Comparison of ENCODE assay signal across 11 cellular contexts in the genomic region with DNA sequence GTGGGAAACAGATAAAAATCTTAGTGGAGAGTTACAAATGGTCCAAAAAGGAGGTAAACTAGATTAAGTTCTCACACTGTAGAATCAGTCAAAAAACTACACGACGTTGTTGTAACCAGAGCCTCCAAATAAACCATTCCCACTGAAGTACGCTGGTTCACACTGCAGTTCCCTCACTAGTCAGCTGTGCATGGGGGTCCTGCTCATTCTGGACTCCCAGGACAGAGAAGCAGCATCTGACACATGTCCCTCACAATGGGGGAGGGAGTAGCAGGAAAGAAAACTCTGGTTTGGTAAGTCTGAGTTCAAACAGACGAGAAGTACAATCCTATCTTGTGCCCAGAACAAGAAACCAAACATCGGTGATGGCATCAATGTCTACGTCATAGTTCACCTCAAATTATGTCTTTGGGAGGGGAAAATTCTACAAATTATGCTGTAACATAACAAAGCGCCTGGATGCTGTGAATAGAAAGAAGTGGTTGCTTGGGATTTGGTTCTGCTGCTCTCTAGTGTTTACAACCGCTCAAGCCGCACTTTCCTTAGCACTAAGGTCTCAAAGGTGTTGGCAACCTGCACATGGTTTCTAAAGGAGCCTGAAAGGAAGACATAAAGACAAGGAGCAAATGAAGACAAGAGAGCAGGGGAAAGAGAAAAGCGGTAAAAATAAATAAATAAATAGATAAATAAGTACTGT.
DNase-seq lines count a peak whose midpoint lies in the region; ATAC-seq, FAIRE-seq and TF ChIP-seq lines count a peak whose summit lies in the region.
"Had no signal": no experiment of that assay in that cellular context is flagged by ENCODE, and none has a peak within 500 bp of the region (broad histone marks: within the 10 kb centered on the region; RNA-seq: fewer than 3 reads in every experiment).

No MANE protein-coding gene starts in this region.

- no peak for DNase-seq in D721Med (ENCODE audit: insufficient read length, low spot score)
- peak; percentile 14 for DNase-seq in mammary epithelial cell
- DNase-seq in right lobe of liver = no peak
- DNase-seq in activated gamma-delta T cell treated with Interleukin-2 at 50 U/mL for 16 hours = no peak
- DNase-seq in GM13976 (ENCODE audit: low spot score) = no peak
- no peak for DNase-seq in SKM-1 treated with dmso at 0.1 percent for 144 hours (lab: John Stamatoyannopoulos, UW; ENCODE audit: unreplicated experiment)
- DNase-seq: EL, NCI-H146 had no signal

- H3K79me2 ChIP-seq in Loucy (ENCODE audit: insufficient read depth, low read length) (peaks cover 9% of the 10 kb centered on the region; the same call in 1 of the 2 replicates), mammary epithelial cell (ENCODE audit: insufficient read depth, low read length) (no peaks in the 10 kb centered on the region)

- peak; percentile 22 for TF ChIP-seq CTCF in D721Med (IDR thresholded peaks at IDR 0.05; ENCODE audit: insufficient read depth, missing control alignments)
- TF ChIP-seq CTCF in Loucy (conservative IDR thresholded peaks at IDR 0.05; ENCODE audit: low read length) = peak; percentile 62
- peak in 1 of 2 donors; percentile 44 for TF ChIP-seq CTCF in mammary epithelial cell (conservative IDR thresholded peaks at IDR 0.05 in 1 of 2, IDR thresholded peaks at IDR 0.05 in 1 of 2; ENCODE audit: extremely low read depth in 1 of 2, insufficient read depth in 1 of 2, low read depth in 1 of 2, low read length in 2 of 2)
- TF ChIP-seq CTCF in right lobe of liver (IDR thresholded peaks at IDR 0.05) = peak; percentile 22 to 56 (median 46)
- no peak for TF ChIP-seq CTCF in GM13976 (IDR thresholded peaks at IDR 0.05; ENCODE audit: borderline replicate concordance, control extremely low read depth, extremely low read depth, insufficient read depth, missing control alignments)

- no peak for FAIRE-seq in D721Med (lab: Jason Lieb, UNC)

- H3K9ac ChIP-seq in Loucy (ENCODE audit: low read depth, low read length, poor library complexity, severe bottlenecking) (peak overlapping the region; percentile 62), mammary epithelial cell (ENCODE audit: insufficient read depth, low read length) (no peak overlapping the region)

- no peak overlapping the region for H2AFZ ChIP-seq in Loucy (ENCODE audit: low read length)
- H2AFZ ChIP-seq in mammary epithelial cell (ENCODE audit: low read depth, low read length) = no peak overlapping the region

- H3K4me2 ChIP-seq in Loucy (ENCODE audit: low read depth, low read length, poor library complexity, severe bottlenecking) (peak overlapping the region; percentile 68), mammary epithelial cell (ENCODE audit: insufficient read depth, low read depth, low read length) (no peak overlapping the region)

- H3K9me3 ChIP-seq in Loucy (ENCODE audit: insufficient read depth, low read depth, low read length) = no peaks in the 10 kb centered on the region
- H3K9me3 ChIP-seq in mammary epithelial cell (replicated peaks; ENCODE audit: insufficient read depth, low read length) = no peaks in the 10 kb centered on the region
- no peaks in the 10 kb centered on the region for H3K9me3 ChIP-seq in right lobe of liver

- BruUV-seq in mammary epithelial cell (replicated peaks; lab: Mats Ljungman, UMichigan) = no TSS peak

- no peaks in the 10 kb centered on the region for H3K27me3 ChIP-seq in Loucy (ENCODE audit: insufficient read depth, low read length, poor library complexity, severe bottlenecking)
- H3K27me3 ChIP-seq in mammary epithelial cell (ENCODE audit: insufficient read depth, low read length) = no peaks in the 10 kb centered on the region
- H3K27me3 ChIP-seq in right lobe of liver = no peaks in the 10 kb centered on the region

- H3K4me3 ChIP-seq in Loucy (ENCODE audit: low read length, poor library complexity, severe bottlenecking) = peak overlapping the region; percentile 60
- H3K4me3 ChIP-seq in mammary epithelial cell (replicated peaks in 1 of 3; ENCODE audit: insufficient read depth in 1 of 3, low read depth in 2 of 3, low read length in 3 of 3) = no peak overlapping the region
- H3K4me3 ChIP-seq in right lobe of liver = no peak overlapping the region

- CTCF ChIA-PET in mammary epithelial cell (lab: Charles Lee; ENCODE audit: low non-redundant PET) = no interaction called here

- intact Hi-C loops in mammary epithelial cell (cut with micrococcal nuclease) (loop anchor here (5.0 kb wide), 1 partner anchor 430 kb away; the partner anchor contains the start of gene FOXC1), right lobe of liver (cut with DNase I) (no loop called here)

- H3F3A ChIP-seq in Loucy (ENCODE audit: low read depth) = no peaks in the 10 kb centered on the region

- H3K27ac ChIP-seq in mammary epithelial cell (ENCODE audit: insufficient read depth, low read depth, low read length) (no peak overlapping the region), right lobe of liver (no peak overlapping the region)

- H3K36me3 ChIP-seq in Loucy (ENCODE audit: insufficient read depth, low read length) (no peaks in the 10 kb centered on the region), mammary epithelial cell (ENCODE audit: insufficient read depth, low read length) (no peaks in the 10 kb centered on the region), right lobe of liver (no peaks in the 10 kb centered on the region)

- in situ Hi-C loops in mammary epithelial cell (cut with MboI; ENCODE audit: low sequenced_read_pairs in 2 of 2) = no loop called here
- in situ Hi-C loops in GM13976 (cut with MboI; ENCODE audit: low sequenced_read_pairs, unreplicated experiment) = no loop called here

- no peak for TF ChIP-seq POLR2A in right lobe of liver (IDR thresholded peaks at IDR 0.05)

- no peaks in the 10 kb centered on the region for H4K20me1 ChIP-seq in Loucy (ENCODE audit: insufficient read depth, low read length, poor library complexity, severe bottlenecking)
- H4K20me1 ChIP-seq in mammary epithelial cell (ENCODE audit: insufficient read depth, low read length) = no peaks in the 10 kb centered on the region

- 97% methylated on average over 10 of the region's 10 CpGs for WGBS in mammary epithelial cell (ENCODE audit: low coverage, missing lambda C conversion rate)
- WGBS in right lobe of liver (ENCODE audit: insufficient coverage, low coverage, low lambda C conversion rate, missing lambda C conversion rate) = 60% methylated on average over 10 of the region's 10 CpGs

- no peaks in the 10 kb centered on the region for H3K9me2 ChIP-seq in Loucy (replicated peaks; ENCODE audit: low read depth, low read length)

- H3K4me1 ChIP-seq in Loucy (ENCODE audit: insufficient read depth, low read length, poor library complexity, severe bottlenecking) (peaks cover 53% of the 10 kb centered on the region), mammary epithelial cell (ENCODE audit: insufficient read depth, low read length) (no peaks in the 10 kb centered on the region), right lobe of liver (peaks cover 0 to 24% (median 4%) of the 10 kb centered on the region in 4 donors)

- dilution Hi-C loops in mammary epithelial cell (cut with HindIII; ENCODE audit: low sequenced_read_pairs) = no loop called here

- peak; percentile 43 to 75 (median 59) for ATAC-seq in right lobe of liver
- no peak for ATAC-seq in GM19397 (IDR thresholded peaks at IDR 0.05; ENCODE audit: unreplicated experiment)
- ATAC-seq: Right ventricle myocardium inferior had no signal
